ENCODE assay signal across 8 cellular contexts in the genomic region with DNA sequence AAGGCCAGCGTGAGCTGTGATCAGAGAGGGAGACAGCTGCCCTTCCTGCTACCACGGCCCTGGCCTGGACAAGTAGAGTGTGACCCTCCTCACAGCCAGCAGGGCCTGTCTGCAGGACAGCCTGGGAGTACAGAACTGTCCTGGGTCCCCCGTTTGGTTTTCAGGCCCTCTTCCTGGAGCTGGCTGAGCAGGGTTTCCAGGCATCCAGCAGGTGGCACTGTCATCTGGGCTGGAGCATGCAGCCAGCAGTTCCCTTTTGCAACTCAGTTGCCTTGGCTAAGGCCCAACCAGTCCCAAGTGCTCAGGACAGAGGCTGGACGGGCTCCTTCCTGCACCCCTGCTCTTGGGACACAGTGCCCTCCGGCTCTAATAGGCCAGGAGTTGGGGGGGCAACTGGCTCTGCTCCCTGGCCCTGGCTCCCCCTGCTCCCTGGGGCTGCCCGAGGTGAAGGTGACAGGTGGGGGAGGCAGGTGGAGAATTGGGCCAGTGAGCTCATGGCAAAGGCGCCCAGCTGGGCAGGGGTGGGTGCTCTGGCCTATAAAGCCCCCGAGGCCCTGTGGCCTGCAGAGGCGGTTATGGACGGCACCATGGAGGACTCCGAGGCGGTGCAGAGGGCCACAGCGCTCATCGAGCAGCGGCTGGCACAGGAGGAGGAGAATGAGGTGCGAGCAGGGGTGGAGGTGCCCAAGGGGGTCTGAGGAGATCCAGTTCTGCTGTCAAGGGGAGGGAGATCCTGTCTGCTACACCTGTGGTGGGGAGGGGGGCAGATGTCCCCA. TPM values are rescaled to one million over a fixed set of nuclear protein-coding genes. Genes with fewer than 3 reads are reported as not detected.
DNase-seq lines count a peak whose midpoint lies in the region; ATAC-seq, FAIRE-seq and TF ChIP-seq lines count a peak whose summit lies in the region.

A gene with protein sequence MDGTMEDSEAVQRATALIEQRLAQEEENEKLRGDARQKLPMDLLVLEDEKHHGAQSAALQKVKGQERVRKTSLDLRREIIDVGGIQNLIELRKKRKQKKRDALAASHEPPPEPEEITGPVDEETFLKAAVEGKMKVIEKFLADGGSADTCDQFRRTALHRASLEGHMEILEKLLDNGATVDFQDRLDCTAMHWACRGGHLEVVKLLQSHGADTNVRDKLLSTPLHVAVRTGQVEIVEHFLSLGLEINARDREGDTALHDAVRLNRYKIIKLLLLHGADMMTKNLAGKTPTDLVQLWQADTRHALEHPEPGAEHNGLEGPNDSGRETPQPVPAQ (plus strand): TSS at position 566 of the 776 bp plus-strand sequence. CDS start 10 bp downstream, at position 576.

- peaks cover 60% of the 10 kb centered on the region for H3K4me1 ChIP-seq in keratinocyte (ENCODE audit: control insufficient read depth, extremely low read depth, insufficient read depth, low read length)

- DNase-seq in NAMALWA (ENCODE audit: low spot score) (peak; percentile 71), cardiac fibroblast (ENCODE audit: low read depth in 2 of 2) (peak; percentile 83 to 85), keratinocyte (ENCODE audit: low read depth, low spot score) (no peak)
- DNase-seq in stimulated activated CD4-positive, alpha-beta T cell treated with anti-CD3 and anti-CD28 coated beads, Interleukin-1b, Interleukin-23, amount 100 ng/mL, for 24 hours (ENCODE audit: low read depth in 4 of 4, low spot score in 1 of 4), result peak in 3 of 4 experiments; percentile 21 to 50 (median 30)

- TF ChIP-seq CTCF in C4-2B (conservative IDR thresholded peaks at IDR 0.05) (peak; percentile 96), VCaP (conservative IDR thresholded peaks at IDR 0.05) (peak; percentile 93), cardiac fibroblast (IDR thresholded peaks at IDR 0.05; ENCODE audit: low read depth, low read length) (peak; percentile 95), keratinocyte (optimal IDR thresholded peaks at IDR 0.05 in 1 of 3, IDR thresholded peaks at IDR 0.05 in 1 of 3, conservative IDR thresholded peaks at IDR 0.05 in 1 of 3; ENCODE audit: extremely low read depth in 1 of 3, insufficient read depth in 2 of 3, low read length in 3 of 3) (peak; percentile 95 to 97 (median 96))

- H3K4me3 ChIP-seq in cardiac fibroblast (replicated peaks in 1 of 2; ENCODE audit: low read depth in 2 of 2, low read length in 2 of 2) (no peak within 1 kb of the TSS), keratinocyte (ENCODE audit: control insufficient read depth in 2 of 3, extremely low read depth in 1 of 3, insufficient read depth in 2 of 3, low read depth in 1 of 3, low read length in 3 of 3) (peak within 1 kb of the TSS in 2 of 3 experiments; percentile 27 to 37)

- peak within 1 kb of the TSS; percentile 80 for H3K9ac ChIP-seq in keratinocyte (ENCODE audit: control insufficient read depth, extremely low read depth, insufficient read depth, low read length)

- dilution Hi-C loops in keratinocyte (cut with MboI; ENCODE audit: extremely low pct_ligation_motif_present, low sequenced_read_pairs), result no loop called here

- H3K36me3 ChIP-seq in keratinocyte (ENCODE audit: control insufficient read depth in 2 of 2, extremely low read depth in 1 of 2, insufficient read depth in 2 of 2, low read length in 2 of 2), result peaks cover 5 to 13% of the 10 kb centered on the region in 2 experiments

- H3K4me2 ChIP-seq in keratinocyte (ENCODE audit: control insufficient read depth, extremely low read depth, insufficient read depth, low read depth, low read length), result peak within 1 kb of the TSS; percentile 92

- H3K27ac ChIP-seq in C4-2B, result peak within 1 kb of the TSS; percentile 26; the same call in 1 of the 2 replicates
- H3K27ac ChIP-seq in VCaP, result no peak within 1 kb of the TSS
- H3K27ac ChIP-seq in keratinocyte (ENCODE audit: control insufficient read depth, insufficient read depth, low read length), result peak within 1 kb of the TSS; percentile 92

- H3K9me3 ChIP-seq in keratinocyte (ENCODE audit: control insufficient read depth, low read depth, low read length), result no peaks in the 10 kb centered on the region

- no peaks in the 10 kb centered on the region for H3K79me2 ChIP-seq in keratinocyte (ENCODE audit: control insufficient read depth, insufficient read depth, low read length)

- peak; percentile 76 for ATAC-seq in GM19328 (IDR thresholded peaks at IDR 0.05; ENCODE audit: unreplicated experiment)
- ATAC-seq in HG02970 (IDR thresholded peaks at IDR 0.05; ENCODE audit: low FRiP score, unreplicated experiment), result no peak

- H3K27me3 ChIP-seq in keratinocyte (ENCODE audit: control insufficient read depth, extremely low read depth, insufficient read depth, low read length), result no peaks in the 10 kb centered on the region

- no peaks in the 10 kb centered on the region for H3K9me1 ChIP-seq in keratinocyte (ENCODE audit: control insufficient read depth, extremely low read depth, insufficient read depth, low read length)

- H2AFZ ChIP-seq in keratinocyte (ENCODE audit: control insufficient read depth, low read length), result peak within 1 kb of the TSS; percentile 74

- H4K20me1 ChIP-seq in keratinocyte (ENCODE audit: control insufficient read depth, extremely low read depth, insufficient read depth, low read length), result no peaks in the 10 kb centered on the region

- FAIRE-seq in keratinocyte (lab: Jason Lieb, UNC), result no peak

RNA-seq across cellular contexts. Expression of the gene that starts here (rescaled TPM):
- 0.18 to 0.67 TPM (median 0.38 TPM) in 3 replicates for polyA plus RNA-seq in keratinocyte
- 0.84 TPM for polyA plus RNA-seq in keratinocyte (2011; ENCODE audit: low read depth)
- 0.26 and 0.36 TPM in 2 replicates for polyA plus RNA-seq in keratinocyte (2011; cell fraction: cytosol; rRNA removed)
- 0.28 and 0.36 TPM in 2 replicates for polyA plus RNA-seq in keratinocyte (2011; cell fraction: nucleus; rRNA removed)
- 0.91 and 0.95 TPM in 2 replicates for polyA plus RNA-seq in keratinocyte (2012; ENCODE audit: low replicate concordance)
- 0.16 to 0.19 TPM in 2 of 3 replicates, not detected in the other for polyA minus RNA-seq in keratinocyte
- not detected for polyA minus RNA-seq in keratinocyte (2011; cell fraction: cytosol; rRNA and poly(A)+ RNA removed)
- not detected in 2 replicates for polyA minus RNA-seq in keratinocyte (2011; cell fraction: nucleus; rRNA and poly(A)+ RNA removed)

Comparison
In these comparisons a context has a peak if more than half of its experiments do, and no peak if none do; other contexts are left out.
1. H3K4me3 ChIP-seq: peak in keratinocyte (2 of 3); none in cardiac fibroblast (0 of 2).
2. Peak in every context shown above with its lines, with median percentiles within 50 percentile points of each other: CTCF ChIP-seq.